Comparison of ENCODE assay signal across 1 cellular context in genomic region chr16:70656712-70657263, GRCh38.
TF ChIP-seq lines count a peak whose summit lies in the region.

No MANE protein-coding gene starts in this region.

TF ChIP-seq in HepG2, 621 proteins besides CTCF, POLR2A, EP300 and RAD21 (continued from another document):
- TF ChIP-seq ATF6 (CRISPR knock-in tag; conservative IDR thresholded peaks at IDR 0.05) (no peak), RFXAP (CRISPR knock-in tag; IDR thresholded peaks at IDR 0.05; ENCODE audit: borderline replicate concordance) (0 out of 2 replicates have a peak, but pooled peaks have one; percentile 42), ZNF770 (CRISPR knock-in tag; IDR thresholded peaks at IDR 0.05) (no peak; the same call in none of the 2 replicates), KDM2A (CRISPR knock-in tag; IDR thresholded peaks at IDR 0.05; ENCODE audit: borderline replicate concordance, low read depth) (peak; percentile 67), CENPT (CRISPR knock-in tag; IDR thresholded peaks at IDR 0.05; ENCODE audit: low read depth) (peak; percentile 67; the same call in 1 of the 2 replicates), ZNF207 (IDR thresholded peaks at IDR 0.05; ENCODE audit: borderline replicate concordance) (0 out of 2 replicates have a peak, but pooled peaks have one; percentile 28), MEF2D (CRISPR knock-in tag; IDR thresholded peaks at IDR 0.05) (peak; percentile 92), ATF7-NPFF (CRISPR knock-in tag; IDR thresholded peaks at IDR 0.05; ENCODE audit: low read depth) (peak; percentile 91; the same call in 1 of the 2 replicates), CREBL2 (CRISPR knock-in tag; IDR thresholded peaks at IDR 0.05; ENCODE audit: borderline replicate concordance) (no peak), ZNF784 (CRISPR knock-in tag; IDR thresholded peaks at IDR 0.05; ENCODE audit: borderline replicate concordance) (0 out of 2 replicates have a peak, but pooled peaks have one; percentile 48), ZSCAN29 (CRISPR knock-in tag; conservative IDR thresholded peaks at IDR 0.05) (0 out of 2 replicates have a peak, but pooled peaks have one; percentile 17), U2AF2 (IDR thresholded peaks at IDR 0.05; ENCODE audit: low read depth, low read length) (no peak), ZNF713 (CRISPR knock-in tag; IDR thresholded peaks at IDR 0.05) (peak; percentile 92; the same call in 1 of the 2 replicates), MXI1 (IDR thresholded peaks at IDR 0.05; ENCODE audit: borderline replicate concordance, low read depth, low read length) (peak; percentile 67; the same call in 1 of the 3 replicates), PATZ1 (CRISPR knock-in tag; IDR thresholded peaks at IDR 0.05) (peak; percentile 82; the same call in 1 of the 2 replicates), PCBP1 (IDR thresholded peaks at IDR 0.05; ENCODE audit: borderline replicate concordance, low read depth, low read length) (0 out of 2 replicates have a peak, but pooled peaks have one; percentile 3), RFX5 (IDR thresholded peaks at IDR 0.05; ENCODE audit: low read depth, low read length) (no peak), ZFY (CRISPR knock-in tag; IDR thresholded peaks at IDR 0.05) (peak; percentile 89), ZNF678 (CRISPR knock-in tag; IDR thresholded peaks at IDR 0.05) (no peak), ZNF253 (CRISPR knock-in tag; IDR thresholded peaks at IDR 0.05; ENCODE audit: borderline replicate concordance) (peak; percentile 56; the same call in 1 of the 2 replicates), PAXIP1 (CRISPR knock-in tag; conservative IDR thresholded peaks at IDR 0.05) (peak; percentile 66), TIGD3 (CRISPR knock-in tag; IDR thresholded peaks at IDR 0.05; ENCODE audit: borderline replicate concordance) (peak; percentile 93; the same call in 1 of the 2 replicates), ZNF17 (CRISPR knock-in tag; IDR thresholded peaks at IDR 0.05) (no peak), FOXA1 (IDR thresholded peaks at IDR 0.05) (no peak), FOXA1 (CRISPR knock-in tag; IDR thresholded peaks at IDR 0.05) (peak; percentile 15; the same call in 1 of the 2 replicates), ZNF616 (CRISPR knock-in tag; IDR thresholded peaks at IDR 0.05; ENCODE audit: low read depth) (peak; percentile 84; the same call in 1 of the 2 replicates), IKZF1 (IDR thresholded peaks at IDR 0.05) (0 out of 2 replicates have a peak, but pooled peaks have one; percentile 17), ZSCAN9 (CRISPR knock-in tag; IDR thresholded peaks at IDR 0.05; ENCODE audit: borderline replicate concordance) (peak; percentile 81; the same call in 1 of the 2 replicates), TARDBP (CRISPR knock-in tag; IDR thresholded peaks at IDR 0.05) (peak; percentile 77; the same call in 1 of the 2 replicates)
